In the genomic region with DNA sequence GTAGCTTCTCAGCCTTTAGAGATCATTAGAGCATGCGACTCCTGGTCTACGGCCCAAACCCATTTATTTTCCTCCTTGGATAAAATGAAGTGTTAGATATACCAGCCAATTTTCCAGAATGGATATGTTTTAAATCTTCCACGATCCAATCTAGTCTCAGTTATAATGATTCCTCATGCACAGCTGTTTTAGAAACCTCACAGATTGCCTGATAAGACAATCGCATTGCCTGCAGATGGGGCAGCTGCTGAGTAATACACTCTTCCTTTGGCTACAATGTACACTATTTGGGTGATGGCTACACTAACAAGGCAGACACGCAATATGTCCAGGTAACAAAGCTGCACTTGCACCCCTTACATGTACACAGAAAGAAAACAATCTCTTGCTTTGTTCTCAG, we compare ENCODE assay signal across 36 cellular contexts.
"Had no signal": no experiment of that assay in that cellular context is flagged by ENCODE, and none has a peak within 500 bp of the region (broad histone marks: within the 10 kb centered on the region; RNA-seq: fewer than 3 reads in every experiment).

No MANE protein-coding gene starts in this region.

- H3K9me3 Mint-ChIP-seq: activated naive CD4-positive, alpha-beta T cell treated with anti-CD3 and anti-CD28 coated beads, Interleukin-2, amount 50 U/mL, for 24 hours; activated naive CD8-positive, alpha-beta T cell treated with anti-CD3 and anti-CD28 coated beads for 36 hours; activated naive CD8-positive, alpha-beta T cell treated with anti-CD3 and anti-CD28 coated beads, Interleukin-2, amount 50 U/mL, for 24 hours; activated T-cell treated with anti-CD3 and anti-CD28 coated beads, Interleukin-2, amount 50 U/mL, for 4 hours; activated T-helper 1 cell treated with anti-CD3 and anti-CD28 coated beads, Interleukin-12 subunit alpha, Interleukin-12 subunit beta, Interleukin-2, Interleukin-4 antibody, amounts not matched to agents 30 ng/mL and 10 ng/mL and 1 ng/mL, durations not matched to agents 14 hours and 24 hours and 36 hours; activated T-helper 17 cell treated with anti-CD3 and anti-CD28 coated beads, Interleukin-2, amount 50 U/mL, for 72 hours; activated T-helper 2 cell treated with anti-CD3 and anti-CD28 coated beads, Interferon-gamma antibody, Interleukin-2, Interleukin-4, amounts not matched to agents 10 μg/mL and 5 μg/mL and 100 μg/mL, durations not matched to agents 14 hours and 24 hours and 36 hours; central memory CD8-positive, alpha-beta T cell had no signal

- DNase-seq: activated effector memory CD4-positive, alpha-beta T cell treated with anti-CD3 and anti-CD28 coated beads, Interleukin-2, amount 50 U/mL, for 16 hours; activated effector memory CD4-positive, alpha-beta T cell treated with Interleukin-2 at 50 U/mL for 16 hours; activated gamma-delta T cell; activated gamma-delta T cell treated with Interleukin-2 at 50 U/mL for 16 hours; activated naive CD4-positive, alpha-beta T cell; activated naive CD4-positive, alpha-beta T cell treated with anti-CD3 and anti-CD28 coated beads for 36 hours; activated naive CD4-positive, alpha-beta T cell treated with anti-CD3 and anti-CD28 coated beads, Interleukin-2, amount 10 ng/mL, durations not matched to agents 7 days and 5 days; activated naive CD4-positive, alpha-beta T cell treated with anti-CD3 and anti-CD28 coated beads, Interleukin-2, amount 50 U/mL, for 16 hours; activated naive CD4-positive, alpha-beta T cell treated with Interleukin-2 at 50 U/mL for 16 hours; activated naive CD8-positive, alpha-beta T cell treated with anti-CD3 and anti-CD28 coated beads for 36 hours; activated naive CD8-positive, alpha-beta T cell treated with anti-CD3 and anti-CD28 coated beads, Interleukin-2, amount 10 ng/mL, durations not matched to agents 7 days and 5 days; activated naive CD8-positive, alpha-beta T cell treated with anti-CD3 and anti-CD28 coated beads, Interleukin-2, amount 50 U/mL, for 24 hours; activated T-cell treated with anti-CD3 and anti-CD28 coated beads, Interleukin-2, amount 50 U/mL, for 4 hours; activated T-cell treated with anti-CD3 and anti-CD28 coated beads, Interleukin-2, amount 50 U/mL, for 48 hours; activated T-cell treated with anti-CD3 and anti-CD28 coated beads, Interleukin-2, amount 50 U/mL, for 72 hours; amniotic stem cell; amygdala; anterior cingulate cortex; aorta; body of pancreas; brain microvascular endothelial cell; caudate nucleus; central memory CD4-positive, alpha-beta T cell; cerebellar nuclear complex had no signal

- H3K4me1 ChIP-seq: adrenal gland, ascending aorta, body of pancreas, breast epithelium had no signal

- H3K9me3 ChIP-seq: adrenal gland, ascending aorta, body of pancreas, breast epithelium had no signal

- H3K4me3 ChIP-seq: adrenal gland, ascending aorta, body of pancreas, breast epithelium, cardiac muscle cell had no signal

- H3K27ac Mint-ChIP-seq: activated naive CD4-positive, alpha-beta T cell treated with anti-CD3 and anti-CD28 coated beads for 36 hours; activated naive CD4-positive, alpha-beta T cell treated with anti-CD3 and anti-CD28 coated beads, Interleukin-2, amount 10 ng/mL, durations not matched to agents 7 days and 5 days; activated naive CD4-positive, alpha-beta T cell treated with anti-CD3 and anti-CD28 coated beads, Interleukin-2, amount 50 U/mL, for 24 hours; activated naive CD4-positive, alpha-beta T cell treated with anti-CD3 and anti-CD28 coated beads, Interleukin-2, amount 50 U/mL, for 72 hours; activated naive CD8-positive, alpha-beta T cell; activated naive CD8-positive, alpha-beta T cell treated with anti-CD3 and anti-CD28 coated beads for 36 hours; activated naive CD8-positive, alpha-beta T cell treated with anti-CD3 and anti-CD28 coated beads, Interleukin-2, amount 10 ng/mL, durations not matched to agents 7 days and 5 days; activated naive CD8-positive, alpha-beta T cell treated with anti-CD3 and anti-CD28 coated beads, Interleukin-2, amount 50 U/mL, for 24 hours; activated T-cell treated with anti-CD3 and anti-CD28 coated beads, Interleukin-2, amount 50 U/mL, for 72 hours; activated T-helper 1 cell treated with anti-CD3 and anti-CD28 coated beads, Interleukin-12 subunit alpha, Interleukin-12 subunit beta, Interleukin-2, Interleukin-4 antibody, amounts not matched to agents 30 ng/mL and 10 ng/mL and 1 ng/mL, durations not matched to agents 14 hours and 24 hours and 36 hours; activated T-helper 17 cell treated with anti-CD3 and anti-CD28 coated beads, Interleukin-2, amount 50 U/mL, for 72 hours; activated T-helper 2 cell treated with anti-CD3 and anti-CD28 coated beads, Interferon-gamma antibody, Interleukin-2, Interleukin-4, amounts not matched to agents 10 μg/mL and 5 μg/mL and 100 μg/mL, durations not matched to agents 14 hours and 24 hours and 36 hours; brain had no signal

- H3K27me3 Mint-ChIP-seq: activated naive CD4-positive, alpha-beta T cell treated with anti-CD3 and anti-CD28 coated beads, Interleukin-2, amount 10 ng/mL, durations not matched to agents 7 days and 5 days; activated naive CD4-positive, alpha-beta T cell treated with anti-CD3 and anti-CD28 coated beads, Interleukin-2, amount 50 U/mL, for 24 hours; activated naive CD8-positive, alpha-beta T cell; activated naive CD8-positive, alpha-beta T cell treated with anti-CD3 and anti-CD28 coated beads for 36 hours; activated naive CD8-positive, alpha-beta T cell treated with anti-CD3 and anti-CD28 coated beads, Interleukin-2, amount 10 ng/mL, durations not matched to agents 7 days and 5 days; activated naive CD8-positive, alpha-beta T cell treated with anti-CD3 and anti-CD28 coated beads, Interleukin-2, amount 50 U/mL, for 24 hours; activated T-helper 17 cell treated with anti-CD3 and anti-CD28 coated beads, Interleukin-2, amount 50 U/mL, for 72 hours; central memory CD8-positive, alpha-beta T cell had no signal

- H3K36me3 Mint-ChIP-seq: activated naive CD4-positive, alpha-beta T cell treated with anti-CD3 and anti-CD28 coated beads, Interleukin-2, amount 10 ng/mL, durations not matched to agents 7 days and 5 days; activated naive CD4-positive, alpha-beta T cell treated with anti-CD3 and anti-CD28 coated beads, Interleukin-2, amount 50 U/mL, for 24 hours; activated naive CD4-positive, alpha-beta T cell treated with anti-CD3 and anti-CD28 coated beads, Interleukin-2, amount 50 U/mL, for 72 hours; activated naive CD8-positive, alpha-beta T cell; activated naive CD8-positive, alpha-beta T cell treated with anti-CD3 and anti-CD28 coated beads for 36 hours; activated naive CD8-positive, alpha-beta T cell treated with anti-CD3 and anti-CD28 coated beads, Interleukin-2, amount 10 ng/mL, durations not matched to agents 7 days and 5 days; brain had no signal

- ATAC-seq: activated naive CD4-positive, alpha-beta T cell treated with anti-CD3 and anti-CD28 coated beads, Interleukin-2, amount 50 U/mL, for 72 hours; activated naive CD8-positive, alpha-beta T cell treated with anti-CD3 and anti-CD28 coated beads, Interleukin-2, amount 50 U/mL, for 24 hours; activated T-cell treated with anti-CD3 and anti-CD28 coated beads, Interleukin-2, amount 50 U/mL, for 4 hours; activated T-cell treated with anti-CD3 and anti-CD28 coated beads, Interleukin-2, amount 50 U/mL, for 72 hours; activated T-helper 17 cell treated with anti-CD3 and anti-CD28 coated beads, Interleukin-2, amount 50 U/mL, for 72 hours; body of pancreas had no signal

- H3K27ac ChIP-seq: adrenal gland, ascending aorta, body of pancreas, brain microvascular endothelial cell, breast epithelium, cardiac muscle cell had no signal

- H3K36me3 ChIP-seq: adrenal gland, ascending aorta, brain microvascular endothelial cell, breast epithelium, cardiac muscle cell had no signal

- H3K27me3 ChIP-seq: adrenal gland, ascending aorta, brain microvascular endothelial cell, breast epithelium had no signal

- H3K4me3 Mint-ChIP-seq: activated naive CD4-positive, alpha-beta T cell treated with anti-CD3 and anti-CD28 coated beads for 36 hours; activated naive CD4-positive, alpha-beta T cell treated with anti-CD3 and anti-CD28 coated beads, Interleukin-2, amount 10 ng/mL, durations not matched to agents 7 days and 5 days; activated naive CD4-positive, alpha-beta T cell treated with anti-CD3 and anti-CD28 coated beads, Interleukin-2, amount 50 U/mL, for 24 hours; activated naive CD8-positive, alpha-beta T cell; activated naive CD8-positive, alpha-beta T cell treated with anti-CD3 and anti-CD28 coated beads for 36 hours; activated naive CD8-positive, alpha-beta T cell treated with anti-CD3 and anti-CD28 coated beads, Interleukin-2, amount 10 ng/mL, durations not matched to agents 7 days and 5 days; activated naive CD8-positive, alpha-beta T cell treated with anti-CD3 and anti-CD28 coated beads, Interleukin-2, amount 50 U/mL, for 24 hours; activated T-cell treated with anti-CD3 and anti-CD28 coated beads, Interleukin-2, amount 50 U/mL, for 4 hours; activated T-cell treated with anti-CD3 and anti-CD28 coated beads, Interleukin-2, amount 50 U/mL, for 72 hours; activated T-helper 1 cell treated with anti-CD3 and anti-CD28 coated beads, Interleukin-12 subunit alpha, Interleukin-12 subunit beta, Interleukin-2, Interleukin-4 antibody, amounts not matched to agents 30 ng/mL and 10 ng/mL and 1 ng/mL, durations not matched to agents 14 hours and 24 hours and 36 hours; activated T-helper 17 cell treated with anti-CD3 and anti-CD28 coated beads, Interleukin-2, amount 50 U/mL, for 72 hours; brain; central memory CD8-positive, alpha-beta T cell had no signal

- H3K4me1 Mint-ChIP-seq: activated naive CD4-positive, alpha-beta T cell treated with anti-CD3 and anti-CD28 coated beads, Interleukin-2, amount 10 ng/mL, durations not matched to agents 7 days and 5 days; activated naive CD4-positive, alpha-beta T cell treated with anti-CD3 and anti-CD28 coated beads, Interleukin-2, amount 50 U/mL, for 24 hours; activated naive CD8-positive, alpha-beta T cell treated with anti-CD3 and anti-CD28 coated beads for 36 hours; activated naive CD8-positive, alpha-beta T cell treated with anti-CD3 and anti-CD28 coated beads, Interleukin-2, amount 10 ng/mL, durations not matched to agents 7 days and 5 days; activated naive CD8-positive, alpha-beta T cell treated with anti-CD3 and anti-CD28 coated beads, Interleukin-2, amount 50 U/mL, for 24 hours; activated T-helper 17 cell treated with anti-CD3 and anti-CD28 coated beads, Interleukin-2, amount 50 U/mL, for 72 hours; central memory CD8-positive, alpha-beta T cell had no signal
